Comparison of ENCODE assay signal across 13 cellular contexts in the genomic region with DNA sequence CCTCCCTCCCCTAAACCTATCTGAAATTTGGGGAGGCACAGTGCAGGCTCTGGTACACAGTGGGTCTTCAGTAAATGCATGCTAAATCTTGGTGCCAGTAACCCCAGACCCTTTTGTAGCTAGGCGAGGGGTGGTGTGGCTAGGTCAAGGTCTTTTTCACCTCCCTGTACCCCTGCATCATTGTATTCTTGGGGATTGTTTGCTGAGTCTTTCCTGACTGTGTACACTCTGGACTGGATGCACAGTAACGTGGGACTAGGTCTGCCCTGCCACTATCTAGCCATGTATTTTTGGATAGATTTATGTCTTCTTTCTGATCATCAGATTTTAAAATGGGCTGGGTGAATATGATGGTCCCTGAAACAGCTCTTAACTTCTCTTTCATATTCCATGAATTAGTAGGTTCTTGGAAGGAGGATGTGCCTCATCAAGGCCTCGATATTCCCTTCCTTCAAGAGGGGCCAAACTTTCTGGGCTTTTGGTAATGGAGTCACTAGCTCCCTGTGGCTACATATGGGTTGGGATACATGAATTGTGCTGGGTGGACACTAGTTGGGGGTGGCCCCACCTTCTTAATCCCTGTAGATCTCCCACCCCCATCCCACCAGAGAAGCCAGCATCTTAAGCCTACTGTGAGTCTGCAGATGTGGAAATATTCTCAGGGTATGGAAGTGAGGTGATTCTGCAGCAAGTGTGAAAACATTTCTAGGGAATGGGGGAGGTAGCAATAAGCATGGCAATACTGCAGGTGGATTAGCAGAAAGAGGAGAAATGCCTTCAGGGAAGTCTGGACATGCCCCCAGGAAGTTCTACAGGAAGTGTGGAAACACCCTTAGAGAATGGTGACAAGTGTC. TPM values are rescaled to one million over a fixed set of nuclear protein-coding genes. Genes with fewer than 3 reads are reported as not detected.
A peak's percentile ranks its signal among the peaks of the same experiment; 100 is the strongest.
DNase-seq lines count a peak whose midpoint lies in the region; ATAC-seq, FAIRE-seq and TF ChIP-seq lines count a peak whose summit lies in the region.
"Had no signal": no experiment of that assay in that cellular context is flagged by ENCODE, and none has a peak within 500 bp of the region (broad histone marks: within the 10 kb centered on the region; RNA-seq: fewer than 3 reads in every experiment).

No MANE protein-coding gene starts in this region.

- H3K9me2 ChIP-seq in HCT116 (ENCODE audit: insufficient read depth) = no peaks in the 10 kb centered on the region
- no peaks in the 10 kb centered on the region for H3K9me2 ChIP-seq in GM23338 (ENCODE audit: insufficient read depth)

- no peaks in the 10 kb centered on the region for H3K9me3 ChIP-seq in HCT116 (ENCODE audit: control insufficient read depth in 1 of 2, insufficient read depth in 1 of 2, low read depth in 1 of 2, low read length in 2 of 2)
- no peaks in the 10 kb centered on the region for H3K9me3 ChIP-seq in GM12878 (replicated peaks; ENCODE audit: control insufficient read depth, insufficient read depth, low read length)
- no peaks in the 10 kb centered on the region for H3K9me3 ChIP-seq in lung (ENCODE audit: control insufficient read depth in 2 of 2, insufficient read depth in 1 of 2, low read length in 1 of 2)

- RAD21 ChIA-PET in HCT116 (lab: Charles Lee; ENCODE audit: low non-redundant PET in 1 of 2, low total read pairs in 2 of 2, uncharacterized antibody in 2 of 2, unreplicated experiment in 2 of 2) (interaction anchor here in 1 of 2 experiments (1.3 kb wide), 1 partner anchor 394 kb away, joined by 3 read pairs; no protein-coding TSS in a partner anchor), GM12878 (lab: Charles Lee; ENCODE audit: unreplicated experiment) (interaction anchor here (0.6 to 4.3 kb wide), 8 partner anchors 13 to 573 kb away, joined by 3 to 36 read pairs (median 6); a partner anchor contains a TSS)

- H3K36me3 ChIP-seq in HCT116 (ENCODE audit: control insufficient read depth in 1 of 2, insufficient read depth in 2 of 2, low read length in 2 of 2) (no peaks in the 10 kb centered on the region), GM12878 (ENCODE audit: control insufficient read depth in 2 of 2, insufficient read depth in 2 of 2, low read length in 1 of 2) (no peaks in the 10 kb centered on the region), lung (ENCODE audit: control insufficient read depth in 2 of 2, insufficient read depth in 2 of 2, low read length in 2 of 2) (no peaks in the 10 kb centered on the region), GM23338 (ENCODE audit: insufficient read depth) (no peaks in the 10 kb centered on the region)

- H3K9ac ChIP-seq in HCT116 (ENCODE audit: low read length) (no peak overlapping the region), GM12878 (ENCODE audit: control insufficient read depth, insufficient read depth, low read length) (no peak overlapping the region; the same call in 1 of the 2 replicates)

- H3K27me3 ChIP-seq in HCT116 (ENCODE audit: insufficient read depth, low read length) (no peaks in the 10 kb centered on the region), GM12878 (replicated peaks in 1 of 2; ENCODE audit: control insufficient read depth in 2 of 2, insufficient read depth in 2 of 2, low read length in 1 of 2) (no peaks in the 10 kb centered on the region), lung (ENCODE audit: control insufficient read depth, insufficient read depth) (no peaks in the 10 kb centered on the region), GM23338 (ENCODE audit: insufficient read depth) (peaks cover 35% of the 10 kb centered on the region)

- H3K27me3 Mint-ChIP-seq in GM23338 (ENCODE audit: insufficient read depth, low read depth, poor library complexity) = peaks cover 56% of the 10 kb centered on the region

- peaks cover 53% of the 10 kb centered on the region for H3K4me1 Mint-ChIP-seq in stimulated activated effector memory CD8-positive, alpha-beta T cell treated with anti-CD3 and anti-CD28 coated beads, Interleukin-12 subunit alpha, Interleukin-12 subunit beta, amount 100 ng/mL, for 72 hours
- peaks cover 19% of the 10 kb centered on the region for H3K4me1 Mint-ChIP-seq in GM23338

- H3K4me3 ChIP-seq in HCT116 (replicated peaks in 1 of 2; ENCODE audit: low read depth in 1 of 2, low read length in 2 of 2) = no peak overlapping the region
- H3K4me3 ChIP-seq in GM12878 = no peak overlapping the region
- H3K4me3 ChIP-seq in lung = no peak overlapping the region
- H3K4me3 ChIP-seq in GM23338 = no peak overlapping the region

- in situ Hi-C loops in GM12878 (cut with MboI) = no loop called here

- H3K79me2 ChIP-seq in HCT116 (ENCODE audit: insufficient read depth, low read length) = no peaks in the 10 kb centered on the region
- H3K79me2 ChIP-seq in GM12878 (ENCODE audit: control insufficient read depth, insufficient read depth, low read length) = peaks cover 4% of the 10 kb centered on the region
- H3K79me2 ChIP-seq in GM23338 (replicated peaks; ENCODE audit: insufficient read depth) = no peaks in the 10 kb centered on the region

- intact Hi-C loops in HCT116 (cut with micrococcal nuclease) (loop anchor here (5.0 kb wide), 1 partner anchor 394 kb away; no protein-coding TSS in a partner anchor), GM12878 (cut with micrococcal nuclease; ENCODE audit: unreplicated experiment) (loop anchor here (5.0 kb wide), 1 partner anchor 394 kb away; no protein-coding TSS in a partner anchor)

- POLR2A ChIA-PET in HCT116 (lab: Charles Lee) = interaction anchor here (0.6 to 1.2 kb wide), 2 partner anchors 155 to 200 kb away, joined by 3 read pairs; no protein-coding TSS in a partner anchor
- POLR2A ChIA-PET in GM12878 (lab: Charles Lee) = interaction anchor here (0.9 to 2.5 kb wide), 3 partner anchors 10 to 59 kb away, joined by 5 to 8 read pairs (median 5); no protein-coding TSS in a partner anchor

- H3K9me3 Mint-ChIP-seq in stimulated activated effector memory CD8-positive, alpha-beta T cell treated with anti-CD3 and anti-CD28 coated beads, Interleukin-12 subunit alpha, Interleukin-12 subunit beta, amount 100 ng/mL, for 72 hours = no peaks in the 10 kb centered on the region
- no peaks in the 10 kb centered on the region; the same call in 2 of the 3 replicates for H3K9me3 Mint-ChIP-seq in GM23338

- H3K27ac ChIP-seq in HCT116 (ENCODE audit: low read depth, low read length) (peak overlapping the region; percentile 0; the same call in 1 of the 2 replicates), GM12878 (ENCODE audit: control insufficient read depth, insufficient read depth) (no peak overlapping the region), lung (ENCODE audit: low read depth in 1 of 2, low read length in 1 of 2) (peak overlapping the region; percentile 98 to 100), GM23338 (ENCODE audit: low read depth) (no peak overlapping the region)

- H3K4me1 ChIP-seq in HCT116 (ENCODE audit: control insufficient read depth in 1 of 2, insufficient read depth in 2 of 2, low read length in 2 of 2) = peaks cover 26 to 50% of the 10 kb centered on the region in 2 experiments
- H3K4me1 ChIP-seq in GM12878 (ENCODE audit: control insufficient read depth, insufficient read depth, low read length) = peaks cover 15% of the 10 kb centered on the region; the same call in 1 of the 2 replicates
- H3K4me1 ChIP-seq in lung (ENCODE audit: control insufficient read depth in 2 of 2, insufficient read depth in 2 of 2, low read length in 2 of 2) = peaks cover 9 to 13% of the 10 kb centered on the region in 2 donors
- H3K4me1 ChIP-seq in GM23338 (ENCODE audit: insufficient read depth) = peaks cover 17% of the 10 kb centered on the region; the same call in 1 of the 2 replicates

- WGBS in GM12878 (ENCODE audit: insufficient coverage, insufficient replicate concordance, low lambda C conversion rate, missing lambda C conversion rate) = 91% methylated on average over 3 of the region's 3 CpGs
- WGBS in lung, 2 donors = 85% methylated on average over 3 of the region's 3 CpGs

- no peaks in the 10 kb centered on the region for H4K20me1 ChIP-seq in HCT116 (ENCODE audit: insufficient read depth)
- no peaks in the 10 kb centered on the region for H4K20me1 ChIP-seq in GM12878 (ENCODE audit: control insufficient read depth, insufficient read depth)
- 0 out of 2 replicates have a peak, but pooled peaks cover 4% of the 10 kb centered on the region for H4K20me1 ChIP-seq in GM23338 (replicated peaks; ENCODE audit: insufficient read depth)

- no peak for TF ChIP-seq CTCF in HCT116 (IDR thresholded peaks at IDR 0.05 in 2 of 3, conservative IDR thresholded peaks at IDR 0.05 in 1 of 3; ENCODE audit: borderline replicate concordance in 1 of 3, insufficient read depth in 1 of 3, low read depth in 2 of 3, low read length in 2 of 3)
- no peak for TF ChIP-seq CTCF in GM12878 (IDR thresholded peaks at IDR 0.05 in 2 of 3, conservative IDR thresholded peaks at IDR 0.05 in 1 of 3; ENCODE audit: control insufficient read depth in 2 of 3, extremely low read depth in 1 of 3, insufficient read depth in 1 of 3, low read depth in 3 of 3, low read length in 3 of 3)
- no peak for TF ChIP-seq CTCF in lung (IDR thresholded peaks at IDR 0.05; ENCODE audit: control extremely low read depth, extremely low read depth)
- TF ChIP-seq CTCF in GM23338 (conservative IDR thresholded peaks at IDR 0.05; ENCODE audit: low read depth in 2 of 2) = no peak

- H3K36me3 Mint-ChIP-seq in stimulated activated effector memory CD8-positive, alpha-beta T cell treated with anti-CD3 and anti-CD28 coated beads, Interleukin-12 subunit alpha, Interleukin-12 subunit beta, amount 100 ng/mL, for 72 hours = peaks cover 23% of the 10 kb centered on the region
- H3K36me3 Mint-ChIP-seq in GM23338 (ENCODE audit: low read depth) = no peaks in the 10 kb centered on the region

- TF ChIP-seq EP300 in GM12878 (IDR thresholded peaks at IDR 0.05; ENCODE audit: borderline replicate concordance in 1 of 2, control insufficient read depth in 1 of 2, low read depth in 2 of 2, low read length in 2 of 2) = no peak

- no peak for FAIRE-seq in GM12878 (lab: Jason Lieb, UNC)
- FAIRE-seq: frontal cortex had no signal

- TF ChIP-seq POLR2A in HCT116 (IDR thresholded peaks at IDR 0.05; ENCODE audit: borderline replicate concordance, extremely low read depth, insufficient read depth, insufficient read length) = no peak
- TF ChIP-seq POLR2A in GM12878 (IDR thresholded peaks at IDR 0.05; ENCODE audit: low read depth, low read length) = no peak

- peaks cover 20% of the 10 kb centered on the region; the same call in 1 of the 2 replicates for H3F3A ChIP-seq in GM23338 (replicated peaks; ENCODE audit: low read depth)

- SMC1A ChIA-PET in GM12878 (lab: Charles Lee; ENCODE audit: uncharacterized antibody, unreplicated experiment) = interaction anchor here (0.5 to 13.1 kb wide), 10 partner anchors 14 to 465 kb away, joined by 3 to 146 read pairs (median 9); a partner anchor contains a TSS

- ATAC-seq in HCT116 (no peak), GM12878 (no peak), lung (ENCODE audit: insufficient read depth, low FRiP score) (no peak), GM23338 (no peak)
- no peak for ATAC-seq in stimulated activated effector memory CD8-positive, alpha-beta T cell treated with anti-CD3 and anti-CD28 coated beads, Interleukin-12 subunit alpha, Interleukin-12 subunit beta, amount 100 ng/mL, for 72 hours

- CTCF ChIA-PET in HCT116 (lab: Charles Lee) (interaction anchor here (1.5 to 1.8 kb wide), 4 partner anchors 143 to 516 kb away, joined by 4 to 5 read pairs (median 5); no protein-coding TSS in a partner anchor), GM12878 (lab: Yijun Ruan, JAX) (interaction anchor here (0.7 to 10.2 kb wide), 8 partner anchors 49 to 393 kb away, joined by 3 to 118 read pairs (median 8); a partner anchor contains a TSS)

- H3K27ac Mint-ChIP-seq in stimulated activated effector memory CD8-positive, alpha-beta T cell treated with anti-CD3 and anti-CD28 coated beads, Interleukin-12 subunit alpha, Interleukin-12 subunit beta, amount 100 ng/mL, for 72 hours = peak overlapping the region; percentile 8
- H3K27ac Mint-ChIP-seq in GM23338 = no peak overlapping the region

- H2AFZ ChIP-seq in HCT116 (ENCODE audit: low read depth, low read length, poor library complexity, severe bottlenecking) = no peak overlapping the region
- H2AFZ ChIP-seq in GM12878 (ENCODE audit: control insufficient read depth, low read depth, low read length) = no peak overlapping the region
- H2AFZ ChIP-seq in GM23338 = no peak overlapping the region

- no peak for TF ChIP-seq RAD21 in HCT116 (IDR thresholded peaks at IDR 0.05; ENCODE audit: low read depth)
- no peak for TF ChIP-seq RAD21 in GM12878 (IDR thresholded peaks at IDR 0.05; ENCODE audit: insufficient read depth, low read depth, low read length)

- H3K4me2 ChIP-seq in HCT116 (ENCODE audit: low read length) (peak overlapping the region; percentile 99; the same call in 1 of the 2 replicates), GM12878 (ENCODE audit: control insufficient read depth, insufficient read depth) (peak overlapping the region; percentile 27), GM23338 (no peak overlapping the region)

- BruUV-seq in HCT116 (replicated peaks; lab: Mats Ljungman, UMichigan) (no TSS peak), GM12878 (replicated peaks; lab: Mats Ljungman, UMichigan) (no TSS peak)

- no peak overlapping the region for H3K4me3 Mint-ChIP-seq in stimulated activated effector memory CD8-positive, alpha-beta T cell treated with anti-CD3 and anti-CD28 coated beads, Interleukin-12 subunit alpha, Interleukin-12 subunit beta, amount 100 ng/mL, for 72 hours
- H3K4me3 Mint-ChIP-seq in GM23338 = no peak overlapping the region; the same call in 2 of the 3 replicates

- DNase-seq in HCT116 (ENCODE audit: low read depth, low spot score) = no peak
- DNase-seq in GM12878 (ENCODE audit: low read depth, low spot score) = no peak
- no peak for DNase-seq in lung (ENCODE audit: low spot score)
- no peak for DNase-seq in stimulated activated effector memory CD8-positive, alpha-beta T cell treated with anti-CD3 and anti-CD28 coated beads, Interleukin-12 subunit alpha, Interleukin-12 subunit beta, amount 100 ng/mL, for 72 hours (ENCODE audit: low spot score in 2 of 2)
- no peak for DNase-seq in NCI-H69 (lab: John Stamatoyannopoulos, UW)
- no peak for DNase-seq in DMS 273 treated with DMSO at 0.1 percent for 48 hours (lab: John Stamatoyannopoulos, UW)
- no peak for DNase-seq in NCI-H2196 (lab: John Stamatoyannopoulos, UW; ENCODE audit: unreplicated experiment)
- no peak for DNase-seq in GM23338 (ENCODE audit: low spot score)
- DNase-seq: Kasumi-1; midbrain; NCI-H446 treated with DMSO at 0.1 percent for 48 hours; stimulated activated CD4-positive, alpha-beta T cell treated with anti-CD3 and anti-CD28 coated beads, Interleukin-2, amount 100 ng/mL, for 48 hours had no signal

RNA-seq across cellular contexts. Expression of a gene that starts 2.1 kb away (rescaled TPM):
- total RNA-seq in HCT116 (2021; ENCODE audit: unreplicated experiment) (7.1 TPM), GM12878 (2014; rRNA removed) (3.4 and 3.7 TPM in 2 replicates), GM12878 (2014; rRNA removed; fragmentation: Illumina TruSeq; extraction: Trizol) (3.1 and 3.2 TPM in 2 replicates), GM12878 (2021) (13.0 and 13.5 TPM in 2 replicates), lung (10 to 100 TPM in 1 of 2 donors, 1 to 10 TPM in 1; 7.8 to 19.5 TPM)
- 7.8 and 8.3 TPM in 2 replicates for polyA plus RNA-seq in HCT116 (2012)
- total RNA-seq in GM12878 (2013; cell fraction: nucleolus; rRNA removed) = 16.3 and 19.6 TPM in 2 replicates
- polyA plus RNA-seq in GM12878 (2011; ENCODE audit: low read depth) = 9.2 TPM
- polyA plus RNA-seq in GM12878 (2011; rRNA removed) (4.1 and 5.8 TPM in 2 replicates), GM12878 (2014; fragmentation: Illumina TruSeq; extraction: Trizol) (16.0 and 18.5 TPM in 2 replicates), GM12878 (2014; fragmentation: Nextera tagmentation; extraction: Ambion mirVana) (1 to 10 TPM; 2.8 to 3.7 TPM), GM12878 (2014; rRNA removed) (8.5 and 10.1 TPM in 2 replicates), GM12878 (2016; fragmentation: Nextera tagmentation; extraction: Ambion mirVana) (1 to 10 TPM; 2.8 to 4.2 TPM), lung (10 to 100 TPM in 1 of 2 donors, 1 to 10 TPM in 1; 5.8 to 15.0 TPM), GM23338 (2016; fragmentation: Nextera tagmentation; extraction: Ambion mirVana) (2.4 and 2.7 TPM in 2 replicates)
- 4.6 and 8.0 TPM in 2 replicates for polyA plus RNA-seq in GM12878 (2011; cell fraction: cytosol; rRNA removed)
- polyA plus RNA-seq in GM12878 (2011; cell fraction: nucleus; rRNA removed) = 10.0 and 14.8 TPM in 2 replicates
- polyA plus RNA-seq in GM12878 (2012) = 9.7 and 14.9 TPM in 2 replicates
- 3.6 and 4.7 TPM in 2 replicates for polyA minus RNA-seq in GM12878 (2011; rRNA and poly(A)+ RNA removed)
- 2.4 and 3.3 TPM in 2 replicates for polyA minus RNA-seq in GM12878 (2011; cell fraction: cytosol; rRNA and poly(A)+ RNA removed)
- polyA minus RNA-seq in GM12878 (2011; cell fraction: nucleus; rRNA and poly(A)+ RNA removed) = 5.7 and 6.4 TPM in 2 replicates
- total RNA-seq in GM23338 (2014; rRNA removed; shearing (Covaris generic)) = 3.3 and 3.8 TPM in 2 replicates

RNA-seq across cellular contexts. Expression of a gene that starts 29.4 kb away (rescaled TPM):
- total RNA-seq in HCT116 (2021; ENCODE audit: unreplicated experiment) = 25.1 TPM
- 19.5 and 26.5 TPM in 2 replicates for polyA plus RNA-seq in HCT116 (2012)
- total RNA-seq in GM12878 (2013; cell fraction: nucleolus; rRNA removed) = 61.6 and 70.1 TPM in 2 replicates
- 19.8 and 21.0 TPM in 2 replicates for total RNA-seq in GM12878 (2014; rRNA removed)
- total RNA-seq in GM12878 (2014; rRNA removed; fragmentation: Illumina TruSeq; extraction: Trizol) = 24.6 and 26.2 TPM in 2 replicates
- 19.7 and 22.0 TPM in 2 replicates for total RNA-seq in GM12878 (2021)
- polyA plus RNA-seq in GM12878 (2011; ENCODE audit: low read depth) = 16.2 TPM
- polyA plus RNA-seq in GM12878 (2011; rRNA removed) = 88.2 and 103 TPM in 2 replicates
- polyA plus RNA-seq in GM12878 (2011; cell fraction: cytosol; rRNA removed) = 55.8 and 68.5 TPM in 2 replicates
- 29.8 and 31.1 TPM in 2 replicates for polyA plus RNA-seq in GM12878 (2011; cell fraction: nucleus; rRNA removed)
- polyA plus RNA-seq in GM12878 (2012) = 19.1 and 20.3 TPM in 2 replicates
- polyA plus RNA-seq in GM12878 (2014; fragmentation: Illumina TruSeq; extraction: Trizol) = 44.4 and 78.5 TPM in 2 replicates
- polyA plus RNA-seq in GM12878 (2014; fragmentation: Nextera tagmentation; extraction: Ambion mirVana) = 1 to 10 TPM; 4.1 to 6.3 TPM
- 19.4 and 25.4 TPM in 2 replicates for polyA plus RNA-seq in GM12878 (2014; rRNA removed)
- polyA plus RNA-seq in GM12878 (2016; fragmentation: Nextera tagmentation; extraction: Ambion mirVana) = 10 to 100 TPM; 31.1 to 34.3 TPM
- 63.0 and 92.7 TPM in 2 replicates for polyA minus RNA-seq in GM12878 (2011; rRNA and poly(A)+ RNA removed)
- 10.4 and 10.5 TPM in 2 replicates for polyA minus RNA-seq in GM12878 (2011; cell fraction: cytosol; rRNA and poly(A)+ RNA removed)
- 18.4 and 24.7 TPM in 2 replicates for polyA minus RNA-seq in GM12878 (2011; cell fraction: nucleus; rRNA and poly(A)+ RNA removed)
- 10 to 100 TPM; 15.7 to 20.2 TPM for total RNA-seq in lung
- polyA plus RNA-seq in lung = 10 to 100 TPM; 19.9 to 21.2 TPM
- total RNA-seq in GM23338 (2014; rRNA removed; shearing (Covaris generic)) = 28.9 and 31.3 TPM in 2 replicates
- polyA plus RNA-seq in GM23338 (2016; fragmentation: Nextera tagmentation; extraction: Ambion mirVana) = 22.4 and 24.3 TPM in 2 replicates

Comparison
In these comparisons a context has a peak if more than half of its experiments do, and no peak if none do; other contexts are left out.
1. H3K27ac ChIP-seq: peak in HCT116 (single experiment) and lung (2 of 2); none in GM12878 (single experiment) and GM23338 (single experiment).